9 cellular contexts compared by ENCODE assay signal in the genomic region with DNA sequence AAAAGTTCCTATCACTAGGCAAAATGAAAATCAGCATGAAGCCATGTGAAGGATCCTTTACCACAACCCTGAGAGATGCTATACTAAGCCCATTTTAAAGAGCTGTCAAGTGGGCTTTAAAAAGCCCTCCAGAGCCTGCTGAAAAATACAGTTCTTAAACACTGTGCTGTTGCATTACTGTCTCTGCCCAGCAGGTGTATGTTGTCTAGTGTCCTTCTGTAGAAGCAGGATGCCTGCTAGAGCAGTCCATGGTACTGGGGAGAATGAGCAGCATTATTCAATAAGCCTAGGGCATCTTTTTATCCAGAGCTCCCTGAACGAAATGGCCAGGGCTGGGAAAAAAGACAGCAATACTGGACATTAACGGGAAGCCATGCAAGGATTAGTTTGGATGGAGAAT.
DNase-seq lines count a peak whose midpoint lies in the region; ATAC-seq and TF ChIP-seq lines count a peak whose summit lies in the region.
"Had no signal": no experiment of that assay in that cellular context is flagged by ENCODE, and none has a peak within 500 bp of the region (broad histone marks: within the 10 kb centered on the region; RNA-seq: fewer than 3 reads in every experiment).

No MANE protein-coding gene starts in this region.

- H3K56ac ChIP-seq in IMR-90 (ENCODE audit: extremely low read depth, insufficient read depth, low read length): no peak overlapping the region

- no peaks in the 10 kb centered on the region for H3K4me1 Mint-ChIP-seq in activated T-helper 17 cell treated with anti-CD3 and anti-CD28 coated beads, Interleukin-2, amount 50 U/mL, for 72 hours

- no peaks in the 10 kb centered on the region for H3K9me1 ChIP-seq in IMR-90 (ENCODE audit: insufficient read depth, low read length)

- peak; percentile 72 for ATAC-seq in GM19468 (IDR thresholded peaks at IDR 0.05; ENCODE audit: extremely low read depth, unreplicated experiment)
- peak; percentile 66; the same call in 1 of the 2 replicates for ATAC-seq in IMR-90 (ENCODE audit: low read depth)
- no peak for ATAC-seq in activated T-helper 17 cell treated with anti-CD3 and anti-CD28 coated beads, Interleukin-2, amount 50 U/mL, for 72 hours (replicated peaks)
- no peak for ATAC-seq in HG03439 (IDR thresholded peaks at IDR 0.05; ENCODE audit: unreplicated experiment)

- no peak overlapping the region for H4K5ac ChIP-seq in IMR-90 (ENCODE audit: low read depth, low read length)

- H3K4me3 ChIP-seq in IMR-90 (ENCODE audit: insufficient read depth, low read depth, low read length) (no peak overlapping the region), adipocyte (ENCODE audit: low read length) (no peak overlapping the region), retinal pigment epithelial cell (ENCODE audit: low read length) (no peak overlapping the region)
- H3K4me3 ChIP-seq: heart left ventricle had no signal

- no peak overlapping the region for H4K91ac ChIP-seq in IMR-90 (ENCODE audit: insufficient read depth, low read depth, low read length)

- intact Hi-C loops in IMR-90 (cut with micrococcal nuclease): loop anchor here (5.0 kb wide), 1 partner anchor 364 kb away; no protein-coding TSS in a partner anchor

- H2BK15ac ChIP-seq in IMR-90 (ENCODE audit: low read depth, low read length): no peak overlapping the region

- POLR2A ChIA-PET in IMR-90 (lab: Charles Lee; ENCODE audit: unreplicated experiment): no interaction called here

- in situ Hi-C loops in IMR-90 (cut with MboI; ENCODE audit: low sequenced_read_pairs): loop anchor here (25.0 kb wide), 1 partner anchor 724 kb away; a partner anchor contains a TSS

- WGBS in IMR-90 (ENCODE audit: extremely low coverage in 2 of 2, insufficient read length in 1 of 2), 2 experiments: no CpG with 5 or more reads among the region's 2 CpGs

- dilution Hi-C loops in IMR-90 (cut with HindIII; ENCODE audit: low sequenced_read_pairs, unreplicated experiment): no loop called here

- H3K36me3 Mint-ChIP-seq in activated T-helper 17 cell treated with anti-CD3 and anti-CD28 coated beads, Interleukin-2, amount 50 U/mL, for 72 hours (ENCODE audit: low read depth): no peaks in the 10 kb centered on the region

- no peak overlapping the region for H3K4ac ChIP-seq in IMR-90 (ENCODE audit: low read depth, low read length)

- no peak overlapping the region for H2AFZ ChIP-seq in IMR-90 (replicated peaks; ENCODE audit: low read length, poor library complexity)

- no peak overlapping the region for H3K27ac Mint-ChIP-seq in activated T-helper 17 cell treated with anti-CD3 and anti-CD28 coated beads, Interleukin-2, amount 50 U/mL, for 72 hours

- H3K27ac ChIP-seq in IMR-90 (ENCODE audit: insufficient read depth, low read length): no peak overlapping the region
- H3K27ac ChIP-seq: heart left ventricle had no signal

- H4K8ac ChIP-seq in IMR-90 (ENCODE audit: low read depth in 2 of 2, low read length in 2 of 2): no peak overlapping the region

- H3K9me3 Mint-ChIP-seq in activated T-helper 17 cell treated with anti-CD3 and anti-CD28 coated beads, Interleukin-2, amount 50 U/mL, for 72 hours: no peaks in the 10 kb centered on the region

- no peak overlapping the region for H2BK20ac ChIP-seq in IMR-90 (ENCODE audit: low read depth, low read length)

- H2BK120ac ChIP-seq in IMR-90 (ENCODE audit: low read depth, low read length): no peak overlapping the region

- CTCF ChIA-PET in IMR-90 (lab: Yijun Ruan, JAX): interaction anchor here (1.0 kb wide), 1 partner anchor 24 kb away, joined by 4 read pairs; no protein-coding TSS in a partner anchor

- H3K79me1 ChIP-seq in IMR-90 (ENCODE audit: low read depth in 1 of 2, low read length in 2 of 2): no peaks in the 10 kb centered on the region

- no peaks in the 10 kb centered on the region for H4K20me1 ChIP-seq in IMR-90 (ENCODE audit: insufficient read depth, low read length)

- no peaks in the 10 kb centered on the region for H3K36me3 ChIP-seq in IMR-90 (ENCODE audit: control insufficient read depth, insufficient read depth, low read length)
- no peaks in the 10 kb centered on the region for H3K36me3 ChIP-seq in adipocyte (ENCODE audit: control insufficient read depth, insufficient read depth, low read length, severe bottlenecking)
- H3K36me3 ChIP-seq: heart left ventricle had no signal

- H2AK5ac ChIP-seq in IMR-90 (ENCODE audit: low read depth, low read length): no peak overlapping the region

- no peak overlapping the region for H3K4me3 Mint-ChIP-seq in activated T-helper 17 cell treated with anti-CD3 and anti-CD28 coated beads, Interleukin-2, amount 50 U/mL, for 72 hours

- H3K4me1 ChIP-seq in IMR-90 (ENCODE audit: control insufficient read depth, insufficient read depth, low read length) (no peaks in the 10 kb centered on the region), adipocyte (ENCODE audit: control insufficient read depth, insufficient read depth, low read length) (no peaks in the 10 kb centered on the region)
- H3K4me1 ChIP-seq: heart left ventricle had no signal

- H3K9ac ChIP-seq in IMR-90 (ENCODE audit: low read depth, low read length) (no peak overlapping the region), adipocyte (ENCODE audit: low read length) (no peak overlapping the region)

- DNase-seq in COLO668 (lab: John Stamatoyannopoulos, UW; ENCODE audit: unreplicated experiment) (peak; percentile 6), IMR-90 (peak; percentile 28), adipocyte (ENCODE audit: low read depth) (peak; percentile 22), retinal pigment epithelial cell (ENCODE audit: low read depth) (no peak), middle frontal gyrus (ENCODE audit: extremely low spot score, low spot score) (no peak)
- DNase-seq: heart left ventricle had no signal

- H3K9me3 ChIP-seq in IMR-90 (ENCODE audit: control insufficient read depth, insufficient read depth, low read length) (no peaks in the 10 kb centered on the region), adipocyte (ENCODE audit: control insufficient read depth, low read length) (no peaks in the 10 kb centered on the region)
- H3K9me3 ChIP-seq: heart left ventricle had no signal

- no peak for TF ChIP-seq RAD21 in IMR-90 (IDR thresholded peaks at IDR 0.05; ENCODE audit: low read length)

- H3K18ac ChIP-seq in IMR-90 (ENCODE audit: low read depth, low read length): no peak overlapping the region

- H3K4me2 ChIP-seq in IMR-90 (ENCODE audit: low read depth, low read length): no peak overlapping the region

- H2AK9ac ChIP-seq in IMR-90 (replicated peaks; ENCODE audit: low read depth, low read length, poor library complexity): no peak overlapping the region

- peaks cover 8% of the 10 kb centered on the region for H3K27me3 Mint-ChIP-seq in activated T-helper 17 cell treated with anti-CD3 and anti-CD28 coated beads, Interleukin-2, amount 50 U/mL, for 72 hours

- H3K14ac ChIP-seq in IMR-90 (replicated peaks; ENCODE audit: low read depth, low read length): no peak overlapping the region

- TF ChIP-seq CTCF in IMR-90 (conservative IDR thresholded peaks at IDR 0.05; ENCODE audit: low read depth, low read length): peak; percentile 28
- peak; percentile 60 for TF ChIP-seq CTCF in retinal pigment epithelial cell (conservative IDR thresholded peaks at IDR 0.05; ENCODE audit: low read depth, low read length)

- no peaks in the 10 kb centered on the region for H3K27me3 ChIP-seq in IMR-90 (ENCODE audit: control insufficient read depth, insufficient read depth, low read length)
- H3K27me3 ChIP-seq in adipocyte (replicated peaks; ENCODE audit: control insufficient read depth, insufficient read depth, low read length): no peaks in the 10 kb centered on the region
- H3K27me3 ChIP-seq: heart left ventricle had no signal

- BruUV-seq in IMR-90 (replicated peaks; lab: Mats Ljungman, UMichigan): no TSS peak

- no peak for TF ChIP-seq POLR2A in IMR-90 (IDR thresholded peaks at IDR 0.05; ENCODE audit: low read depth, low read length)

- H2BK5ac ChIP-seq in IMR-90 (ENCODE audit: low read depth, low read length, poor library complexity, severe bottlenecking): no peak overlapping the region

- H3K23ac ChIP-seq in IMR-90 (ENCODE audit: low read depth, low read length): no peak overlapping the region

TF ChIP-seq in IMR-90, 13 proteins besides CTCF, POLR2A, EP300 and RAD21:
- TF ChIP-seq MAFK (IDR thresholded peaks at IDR 0.05; ENCODE audit: low read depth, low read length) (no peak), CEBPB (IDR thresholded peaks at IDR 0.05; ENCODE audit: low read depth, low read length) (no peak), SMC3 (IDR thresholded peaks at IDR 0.05; ENCODE audit: low read depth, low read length) (no peak)

Comparison
In these comparisons a context has a peak if more than half of its experiments do, and no peak if none do; other contexts are left out.
1. DNase-seq: peak in COLO668 (single experiment), IMR-90 (single experiment) and adipocyte (single experiment); none in retinal pigment epithelial cell (single experiment) and middle frontal gyrus (single experiment).
2. ATAC-seq: peak in GM19468 (single experiment) and IMR-90 (single experiment); none in activated T-helper 17 cell treated with anti-CD3 and anti-CD28 coated beads, Interleukin-2, amount 50 U/mL, for 72 hours (single experiment) and HG03439 (single experiment).